In genomic region chr19:3983542-3983914, GRCh38 we compare ENCODE assay signal across 9 cellular contexts. TPM values are rescaled to one million over a fixed set of nuclear protein-coding genes. Genes with fewer than 3 reads are reported as not detected.
A peak's percentile ranks its signal among the peaks of the same experiment; 100 is the strongest.
DNase-seq lines count a peak whose midpoint lies in the region; ATAC-seq and TF ChIP-seq lines count a peak whose summit lies in the region.
"Had no signal": no experiment of that assay in that cellular context is flagged by ENCODE, and none has a peak within 500 bp of the region (broad histone marks: within the 10 kb centered on the region; RNA-seq: fewer than 3 reads in every experiment).

No MANE protein-coding gene starts in this region.

- peak overlapping the region; percentile 100 for H3K9ac ChIP-seq in NT2/D1 (ENCODE audit: insufficient read length, low read depth)

- H3K27ac Mint-ChIP-seq in CD14-positive monocyte = peak overlapping the region in 5 of 7 donors; percentile 50 to 97 (median 93)
- peak overlapping the region; percentile 96 to 97 for H3K27ac Mint-ChIP-seq in effector memory CD8-positive, alpha-beta T cell
- peak overlapping the region; percentile 72 for H3K27ac Mint-ChIP-seq in nephron progenitor cell

- no peak for ATAC-seq in effector memory CD8-positive, alpha-beta T cell (replicated peaks)
- no peak for ATAC-seq in HG02623 (IDR thresholded peaks at IDR 0.05; ENCODE audit: unreplicated experiment)
- ATAC-seq in HG03457 (IDR thresholded peaks at IDR 0.05; ENCODE audit: unreplicated experiment) = no peak

- peaks cover 31% of the 10 kb centered on the region for H3K4me1 ChIP-seq in NT2/D1 (ENCODE audit: insufficient read depth, insufficient read length)

- intact Hi-C loops in CD14-positive monocyte (cut with micrococcal nuclease) = no loop called here

- H3K9me3 ChIP-seq in NT2/D1 (ENCODE audit: insufficient read depth, low read length) = no peaks in the 10 kb centered on the region

- H3K27me3 ChIP-seq in NT2/D1 (ENCODE audit: insufficient read depth, insufficient read length) = no peaks in the 10 kb centered on the region

- DNase-seq in CD14-positive monocyte (ENCODE audit: low spot score) (no peak), NT2/D1 (ENCODE audit: low read depth, low spot score) (no peak), nephron progenitor cell (no peak), epidermal melanocyte (ENCODE audit: insufficient read length, low spot score) (no peak), pons (ENCODE audit: low spot score) (no peak)
- DNase-seq in effector memory CD8-positive, alpha-beta T cell = no peak
- DNase-seq: NCI-H510A had no signal

- H3K9me3 Mint-ChIP-seq in CD14-positive monocyte (peaks cover 0 to 2% (median 0%) of the 10 kb centered on the region in 7 donors), nephron progenitor cell (no peaks in the 10 kb centered on the region)
- no peaks in the 10 kb centered on the region for H3K9me3 Mint-ChIP-seq in effector memory CD8-positive, alpha-beta T cell

- H3K4me1 Mint-ChIP-seq in CD14-positive monocyte (peaks cover 39% of the 10 kb centered on the region), nephron progenitor cell (peaks cover 42% of the 10 kb centered on the region)
- H3K4me1 Mint-ChIP-seq in effector memory CD8-positive, alpha-beta T cell (ENCODE audit: low read depth in 2 of 2) = peaks cover 37 to 45% of the 10 kb centered on the region in 2 donors

- H3K36me3 Mint-ChIP-seq in CD14-positive monocyte (peaks cover 52 to 58% of the 10 kb centered on the region in 2 donors), nephron progenitor cell (ENCODE audit: low read depth) (peaks cover 46% of the 10 kb centered on the region)
- H3K36me3 Mint-ChIP-seq in effector memory CD8-positive, alpha-beta T cell (ENCODE audit: insufficient read depth) = peaks cover 94% of the 10 kb centered on the region

- peaks cover 65% of the 10 kb centered on the region for H3K36me3 ChIP-seq in NT2/D1 (ENCODE audit: insufficient read depth, insufficient read length, low read length)

- peak overlapping the region; percentile 96 to 97 for H3K4me3 Mint-ChIP-seq in CD14-positive monocyte
- H3K4me3 Mint-ChIP-seq in effector memory CD8-positive, alpha-beta T cell = peak overlapping the region; percentile 94 to 96
- peak overlapping the region; percentile 99 for H3K4me3 Mint-ChIP-seq in nephron progenitor cell

- no peak for TF ChIP-seq CTCF in CD14-positive monocyte (IDR thresholded peaks at IDR 0.05)
- TF ChIP-seq CTCF in nephron progenitor cell (IDR thresholded peaks at IDR 0.05) = no peak

- H3K27me3 Mint-ChIP-seq in CD14-positive monocyte (ENCODE audit: low read depth in 3 of 3) (no peaks in the 10 kb centered on the region), nephron progenitor cell (ENCODE audit: low read depth, poor library complexity) (peaks cover 24% of the 10 kb centered on the region)
- H3K27me3 Mint-ChIP-seq in effector memory CD8-positive, alpha-beta T cell = no peaks in the 10 kb centered on the region

- peak overlapping the region; percentile 99 for H3K4me3 ChIP-seq in NT2/D1 (ENCODE audit: insufficient read length, low read depth)

RNA-seq across cellular contexts. Expression of gene EEF2, which starts 1.7 kb away (rescaled TPM):
- 100 to 1,000 TPM; 264 to 323 TPM for polyA plus RNA-seq in CD14-positive monocyte

RNA-seq across cellular contexts. Expression of gene DAPK3, which starts 12.6 kb away (rescaled TPM):
- polyA plus RNA-seq in CD14-positive monocyte = 10 to 100 TPM; 13.7 to 21.8 TPM

RNA-seq across cellular contexts. Expression of gene PIAS4, which starts 24.0 kb away (rescaled TPM):
- 1 to 10 TPM; 2.3 to 5.9 TPM for polyA plus RNA-seq in CD14-positive monocyte

RNA-seq across cellular contexts. Expression of gene NMRK2, which starts 50.7 kb away (rescaled TPM):
- polyA plus RNA-seq in CD14-positive monocyte = not detected
